Comparison of ENCODE assay signal across 27 cellular contexts in the genomic region with DNA sequence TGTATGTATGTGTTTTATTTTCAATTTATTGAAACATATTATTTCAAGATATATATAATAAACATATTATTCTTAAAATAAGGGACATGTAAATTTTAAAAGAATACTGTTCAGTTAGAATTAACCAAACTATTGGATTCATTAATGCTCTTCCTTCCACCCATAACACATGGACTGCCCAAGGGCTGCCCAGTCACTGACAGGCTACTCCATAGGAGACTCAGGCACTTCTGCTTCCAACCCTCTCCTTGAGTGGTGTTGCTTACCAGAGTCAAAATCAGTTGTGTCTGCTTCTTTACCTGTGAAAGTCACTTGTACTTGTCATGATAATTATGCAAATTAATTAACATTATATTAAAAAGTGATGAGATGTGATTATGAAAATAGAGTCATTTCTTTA.
"Had no signal": no experiment of that assay in that cellular context is flagged by ENCODE, and none has a peak within 500 bp of the region (broad histone marks: within the 10 kb centered on the region; RNA-seq: fewer than 3 reads in every experiment).

No MANE protein-coding gene starts in this region.

- DNase-seq: occipital lobe; ovary; posterior cingulate gyrus; psoas muscle; right cardiac atrium; right lobe of liver; sigmoid colon; small intestine; stimulated activated CD4-positive, alpha-beta T cell treated with anti-CD3 and anti-CD28 coated beads, Interleukin-15, amount 100 ng/mL, for 24 hours; stimulated activated CD4-positive, alpha-beta T cell treated with anti-CD3 and anti-CD28 coated beads, Interleukin-2, amount 100 ng/mL, for 24 hours; stimulated activated CD4-positive, alpha-beta T cell treated with anti-CD3 and anti-CD28 coated beads, Interleukin-2, amount 100 ng/mL, for 48 hours; stimulated activated CD4-positive, alpha-beta T cell treated with anti-CD3 and anti-CD28 coated beads, Interleukin-4, amount 100 ng/mL, for 24 hours; stimulated activated naive B cell treated with anti-CD40 and anti-IgM and Interleukin-4, amounts not matched to agents 10 μg/mL and 1 μg/mL and 100 μg/mL, for 72 hours; stimulated activated naive CD4-positive, alpha-beta T cell treated with Interleukin-2 at 50 U/mL for 16 hours; stomach; thyroid gland; trophoblast cell; upper lobe of left lung had no signal

- H3K36me3 Mint-ChIP-seq: neural progenitor cell; stimulated activated effector memory CD8-positive, alpha-beta T cell treated with anti-CD3 and anti-CD28 coated beads, Interleukin-12 subunit alpha, Interleukin-12 subunit beta, amount 100 ng/mL, for 72 hours; stimulated activated naive B cell treated with anti-CD40 and anti-IgM and Interleukin-4, amounts not matched to agents 10 μg/mL and 1 μg/mL and 100 μg/mL, for 72 hours had no signal

- H3K4me1 ChIP-seq: neural progenitor cell, parathyroid adenoma, psoas muscle, sigmoid colon, stomach, thyroid gland, tibial nerve, upper lobe of left lung, vagina had no signal

- H3K79me2 ChIP-seq: parathyroid adenoma had no signal

- H3K4me3 Mint-ChIP-seq: nephron; neural progenitor cell; stimulated activated effector memory CD8-positive, alpha-beta T cell treated with anti-CD3 and anti-CD28 coated beads, Interleukin-12 subunit alpha, Interleukin-12 subunit beta, amount 100 ng/mL, for 72 hours; stimulated activated naive B cell treated with anti-CD40 and anti-IgM and Interleukin-4, amounts not matched to agents 10 μg/mL and 1 μg/mL and 100 μg/mL, for 72 hours; stimulated activated naive CD8-positive, alpha-beta T cell treated with anti-CD3 and anti-CD28 coated beads, Interleukin-15, Interleukin-2, amounts not matched to agents 100 ng/mL and 50 ng/mL, for 24 hours had no signal

- H3K4me1 Mint-ChIP-seq: nephron; neural progenitor cell; stimulated activated effector memory CD8-positive, alpha-beta T cell treated with anti-CD3 and anti-CD28 coated beads, Interleukin-12 subunit alpha, Interleukin-12 subunit beta, amount 100 ng/mL, for 72 hours; stimulated activated naive B cell treated with anti-CD40 and anti-IgM and Interleukin-4, amounts not matched to agents 10 μg/mL and 1 μg/mL and 100 μg/mL, for 72 hours had no signal

- H2AFZ ChIP-seq: neural progenitor cell, parathyroid adenoma had no signal

- ATAC-seq: psoas muscle; right cardiac atrium; right lobe of liver; stimulated activated effector memory CD8-positive, alpha-beta T cell treated with anti-CD3 and anti-CD28 coated beads, Interleukin-12 subunit alpha, Interleukin-12 subunit beta, amount 100 ng/mL, for 72 hours; stimulated activated naive B cell treated with anti-CD40 and anti-IgM and Interleukin-4, amounts not matched to agents 10 μg/mL and 1 μg/mL and 100 μg/mL, for 72 hours had no signal

- H3K36me3 ChIP-seq: neural progenitor cell, ovary, right lobe of liver, sigmoid colon, stomach, thoracic aorta, thyroid gland, tibial nerve, upper lobe of left lung, vagina had no signal

- H3K27ac Mint-ChIP-seq: nephron; neural progenitor cell; progenitor cell of endocrine pancreas; stimulated activated effector memory CD8-positive, alpha-beta T cell treated with anti-CD3 and anti-CD28 coated beads, Interleukin-12 subunit alpha, Interleukin-12 subunit beta, amount 100 ng/mL, for 72 hours; stimulated activated naive B cell treated with anti-CD40 and anti-IgM and Interleukin-4, amounts not matched to agents 10 μg/mL and 1 μg/mL and 100 μg/mL, for 72 hours; stimulated activated naive CD8-positive, alpha-beta T cell treated with anti-CD3 and anti-CD28 coated beads, Interleukin-15, Interleukin-2, amounts not matched to agents 100 ng/mL and 50 ng/mL, for 24 hours had no signal

- H3K27me3 ChIP-seq: neural progenitor cell, ovary, right lobe of liver, sigmoid colon, stomach, thyroid gland, tibial nerve, upper lobe of left lung, vagina had no signal

- H3K4me2 ChIP-seq: neural progenitor cell had no signal

- H3K9me3 ChIP-seq: ovary, psoas muscle, right lobe of liver, sigmoid colon, stomach, thoracic aorta, thyroid gland, tibial nerve, upper lobe of left lung, vagina had no signal

- H3K4me3 ChIP-seq: neural progenitor cell, ovary, psoas muscle, right lobe of liver, sigmoid colon, stomach, thoracic aorta, thyroid gland, tibial nerve, upper lobe of left lung, vagina had no signal

- H3K27ac ChIP-seq: neural progenitor cell, ovary, parathyroid adenoma, psoas muscle, right lobe of liver, sigmoid colon, stomach, thoracic aorta, thyroid gland, tibial nerve, upper lobe of left lung, vagina had no signal

- H3K9me3 Mint-ChIP-seq: nephron; neural progenitor cell; stimulated activated effector memory CD8-positive, alpha-beta T cell treated with anti-CD3 and anti-CD28 coated beads, Interleukin-12 subunit alpha, Interleukin-12 subunit beta, amount 100 ng/mL, for 72 hours; stimulated activated naive B cell treated with anti-CD40 and anti-IgM and Interleukin-4, amounts not matched to agents 10 μg/mL and 1 μg/mL and 100 μg/mL, for 72 hours; stimulated activated naive CD8-positive, alpha-beta T cell treated with anti-CD3 and anti-CD28 coated beads, Interleukin-15, Interleukin-2, amounts not matched to agents 100 ng/mL and 50 ng/mL, for 24 hours had no signal
